In genomic region chr3:14403636-14404395, GRCh38 we compare ENCODE assay signal across 1 cellular context.
TF ChIP-seq lines count a peak whose summit lies in the region.

No MANE protein-coding gene starts in this region.

TF ChIP-seq in K562, 482 proteins besides CTCF, POLR2A, EP300 and RAD21 (continued from another document and continues in another):
- TF ChIP-seq ELK1 (CRISPR knock-in tag; IDR thresholded peaks at IDR 0.05), result no peak
- peak; percentile 73; the same call in 1 of the 2 replicates for TF ChIP-seq AFF4 (CRISPR knock-in tag; IDR thresholded peaks at IDR 0.05)
- 0 out of 2 replicates have a peak, but pooled peaks have one; percentile 30 for TF ChIP-seq TGIF2 (CRISPR knock-in tag; IDR thresholded peaks at IDR 0.05)
- TF ChIP-seq ZNF263 (CRISPR knock-in tag; IDR thresholded peaks at IDR 0.05; ENCODE audit: borderline replicate concordance), result 0 out of 2 replicates have a peak, but pooled peaks have one; percentile 9
- 0 out of 2 replicates have a peak, but pooled peaks have one; percentile 43 for TF ChIP-seq ZNF384 (IDR thresholded peaks at IDR 0.05; ENCODE audit: low read depth, low read length)
- TF ChIP-seq ZBTB34 (CRISPR knock-in tag; IDR thresholded peaks at IDR 0.05), result 0 out of 2 replicates have a peak, but pooled peaks have one; percentile 44
- 0 out of 2 replicates have a peak, but pooled peaks have one; percentile 30 for TF ChIP-seq MEF2A (IDR thresholded peaks at IDR 0.05; ENCODE audit: control insufficient read depth, low read depth, low read length)
- TF ChIP-seq MECOM (CRISPR knock-in tag; IDR thresholded peaks at IDR 0.05), result no peak
- TF ChIP-seq TRIM25 (IDR thresholded peaks at IDR 0.05; ENCODE audit: borderline replicate concordance), result no peak
- TF ChIP-seq FOXA3 (CRISPR knock-in tag; conservative IDR thresholded peaks at IDR 0.05 in 1 of 2, IDR thresholded peaks at IDR 0.05 in 1 of 2), result peak in 1 of 2 experiments; percentile 30; a peak in 1 of 4 replicates
- peak; percentile 12; the same call in 1 of the 2 replicates for TF ChIP-seq KLF6 (CRISPR knock-in tag; IDR thresholded peaks at IDR 0.05; ENCODE audit: borderline replicate concordance)
- TF ChIP-seq CTBP1 (IDR thresholded peaks at IDR 0.05; ENCODE audit: borderline replicate concordance), result peak; percentile 15; the same call in 1 of the 2 replicates
- 0 out of 2 replicates have a peak, but pooled peaks have one; percentile 1 for TF ChIP-seq JUND (IDR thresholded peaks at IDR 0.05; ENCODE audit: borderline replicate concordance, low read depth, low read length)
- no peak for TF ChIP-seq JUND (tag; IDR thresholded peaks at IDR 0.05; ENCODE audit: borderline replicate concordance, low read depth, low read length)
- TF ChIP-seq TEAD4 (IDR thresholded peaks at IDR 0.05; ENCODE audit: low read length), result no peak
- peak; percentile 82; the same call in 1 of the 2 replicates for TF ChIP-seq TEAD4 (CRISPR knock-in tag; IDR thresholded peaks at IDR 0.05; ENCODE audit: borderline replicate concordance)
- TF ChIP-seq DACH1 (IDR thresholded peaks at IDR 0.05; ENCODE audit: partially characterized antibody), result no peak
- no peak for TF ChIP-seq SRSF3 (IDR thresholded peaks at IDR 0.05; ENCODE audit: insufficient read depth, low read length)
- TF ChIP-seq RERE (CRISPR knock-in tag; IDR thresholded peaks at IDR 0.05; ENCODE audit: borderline replicate concordance), result 0 out of 2 replicates have a peak, but pooled peaks have one; percentile 15
- no peak for TF ChIP-seq DMBX1 (CRISPR knock-in tag; IDR thresholded peaks at IDR 0.05; ENCODE audit: borderline replicate concordance)
- TF ChIP-seq POLR2AphosphoS5 (IDR thresholded peaks at IDR 0.05; ENCODE audit: control insufficient read depth, insufficient read depth, low read depth, low read length), result 0 out of 2 replicates have a peak, but pooled peaks have one; percentile 6
- no peak for TF ChIP-seq ZNF445 (CRISPR knock-in tag; IDR thresholded peaks at IDR 0.05; ENCODE audit: low read depth)
- 0 out of 2 replicates have a peak, but pooled peaks have one; percentile 29 for TF ChIP-seq ZKSCAN1 (IDR thresholded peaks at IDR 0.05; ENCODE audit: low read depth, low read length)
- peak; percentile 50; the same call in 1 of the 2 replicates for TF ChIP-seq ZNF431 (CRISPR knock-in tag; IDR thresholded peaks at IDR 0.05)
- TF ChIP-seq ERF (CRISPR knock-in tag; IDR thresholded peaks at IDR 0.05), result peak; percentile 43; the same call in 1 of the 2 replicates
- TF ChIP-seq MEIS2 (IDR thresholded peaks at IDR 0.05; ENCODE audit: partially characterized antibody), result peak; percentile 83
- TF ChIP-seq SPI1 (IDR thresholded peaks at IDR 0.05; ENCODE audit: borderline replicate concordance, low read depth, low read length), result peak; percentile 97
- TF ChIP-seq MAZ (CRISPR knock-in tag; conservative IDR thresholded peaks at IDR 0.05 in 1 of 2, IDR thresholded peaks at IDR 0.05 in 1 of 2), result peak in 1 of 2 experiments; percentile 64; a peak in 2 of 4 replicates
- 0 out of 4 replicates have a peak, but pooled peaks of 1 of the 2 experiments have one; percentile 2 for TF ChIP-seq TBL1XR1 (IDR thresholded peaks at IDR 0.05; ENCODE audit: low read length in 2 of 2)
- no peak for TF ChIP-seq BCL6 (CRISPR knock-in tag; IDR thresholded peaks at IDR 0.05)
- peak; percentile 48; the same call in 1 of the 2 replicates for TF ChIP-seq TFAP4 (CRISPR knock-in tag; IDR thresholded peaks at IDR 0.05; ENCODE audit: borderline replicate concordance)
- no peak for TF ChIP-seq PBX2 (CRISPR knock-in tag; IDR thresholded peaks at IDR 0.05; ENCODE audit: low read depth)
- TF ChIP-seq PBX2 (tag; conservative IDR thresholded peaks at IDR 0.05; ENCODE audit: low read depth), result peak; percentile 57
- peak; percentile 12; the same call in 1 of the 2 replicates for TF ChIP-seq L3MBTL2 (IDR thresholded peaks at IDR 0.05)
- TF ChIP-seq ZC3H4 (CRISPR knock-in tag; IDR thresholded peaks at IDR 0.05; ENCODE audit: borderline replicate concordance), result no peak
- no peak for TF ChIP-seq SMARCB1 (IDR thresholded peaks at IDR 0.05; ENCODE audit: insufficient read length, low read depth)
- TF ChIP-seq MEF2D (tag; conservative IDR thresholded peaks at IDR 0.05; ENCODE audit: low read depth), result 0 out of 2 replicates have a peak, but pooled peaks have one; percentile 23
- TF ChIP-seq UBTF (IDR thresholded peaks at IDR 0.05; ENCODE audit: borderline replicate concordance in 1 of 2, low read depth in 2 of 2, low read length in 2 of 2), result 0 out of 4 replicates have a peak, but pooled peaks of 1 of the 2 experiments have one; percentile 43
